1 cellular context compared by ENCODE assay signal in the genomic region with DNA sequence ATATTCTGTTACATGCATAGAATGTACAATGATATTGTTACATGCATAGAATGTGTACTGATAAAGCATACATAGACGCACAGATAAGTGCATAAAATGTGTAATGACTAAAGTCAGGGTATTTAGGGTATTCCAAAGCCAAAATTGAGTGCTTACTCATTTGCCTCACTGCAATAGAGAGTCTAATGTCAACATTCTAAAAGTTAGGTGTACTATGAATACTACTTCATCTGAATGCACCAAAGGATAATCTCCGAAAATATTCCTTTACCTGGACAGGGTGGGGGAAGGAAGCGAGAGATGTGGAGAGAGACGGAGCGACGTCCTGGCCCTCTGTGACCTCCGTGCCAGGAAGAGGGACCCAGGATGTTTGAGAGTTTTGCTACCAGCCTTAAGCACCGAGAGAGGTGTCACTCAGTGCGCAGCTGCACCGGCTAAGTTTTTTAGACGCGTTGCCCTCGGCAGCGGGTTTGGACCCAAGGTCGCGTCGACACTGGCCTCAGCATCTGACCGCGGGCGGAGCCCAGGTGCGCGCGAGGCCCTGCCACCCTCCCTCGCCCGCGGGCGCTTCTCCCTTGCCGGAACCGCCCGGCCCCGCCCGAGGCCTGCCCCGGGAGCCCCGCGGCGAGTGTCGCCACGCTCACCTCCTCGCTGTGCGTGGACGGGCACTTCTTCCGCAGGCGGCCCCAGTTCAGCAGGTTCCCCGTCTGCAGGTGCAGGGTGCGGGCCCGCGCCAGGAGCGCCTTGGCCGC.
A peak's percentile ranks its signal among the peaks of the same experiment; 100 is the strongest.
TF ChIP-seq lines count a peak whose summit lies in the region.

No MANE protein-coding gene starts in this region.

TF ChIP-seq in K562, 482 proteins besides CTCF, POLR2A, EP300 and RAD21 (continued from another document and continues in another):
- TF ChIP-seq, protein P1, sequence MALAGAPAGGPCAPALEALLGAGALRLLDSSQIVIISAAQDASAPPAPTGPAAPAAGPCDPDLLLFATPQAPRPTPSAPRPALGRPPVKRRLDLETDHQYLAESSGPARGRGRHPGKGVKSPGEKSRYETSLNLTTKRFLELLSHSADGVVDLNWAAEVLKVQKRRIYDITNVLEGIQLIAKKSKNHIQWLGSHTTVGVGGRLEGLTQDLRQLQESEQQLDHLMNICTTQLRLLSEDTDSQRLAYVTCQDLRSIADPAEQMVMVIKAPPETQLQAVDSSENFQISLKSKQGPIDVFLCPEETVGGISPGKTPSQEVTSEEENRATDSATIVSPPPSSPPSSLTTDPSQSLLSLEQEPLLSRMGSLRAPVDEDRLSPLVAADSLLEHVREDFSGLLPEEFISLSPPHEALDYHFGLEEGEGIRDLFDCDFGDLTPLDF (CRISPR knock-in tag; IDR thresholded peaks at IDR 0.05), result no peak
- TF ChIP-seq, protein P2, sequence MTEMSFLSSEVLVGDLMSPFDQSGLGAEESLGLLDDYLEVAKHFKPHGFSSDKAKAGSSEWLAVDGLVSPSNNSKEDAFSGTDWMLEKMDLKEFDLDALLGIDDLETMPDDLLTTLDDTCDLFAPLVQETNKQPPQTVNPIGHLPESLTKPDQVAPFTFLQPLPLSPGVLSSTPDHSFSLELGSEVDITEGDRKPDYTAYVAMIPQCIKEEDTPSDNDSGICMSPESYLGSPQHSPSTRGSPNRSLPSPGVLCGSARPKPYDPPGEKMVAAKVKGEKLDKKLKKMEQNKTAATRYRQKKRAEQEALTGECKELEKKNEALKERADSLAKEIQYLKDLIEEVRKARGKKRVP (CRISPR knock-in tag; IDR thresholded peaks at IDR 0.05), result no peak
- no peak for TF ChIP-seq SREBF2 (CRISPR knock-in tag; IDR thresholded peaks at IDR 0.05)
- TF ChIP-seq, protein P3, sequence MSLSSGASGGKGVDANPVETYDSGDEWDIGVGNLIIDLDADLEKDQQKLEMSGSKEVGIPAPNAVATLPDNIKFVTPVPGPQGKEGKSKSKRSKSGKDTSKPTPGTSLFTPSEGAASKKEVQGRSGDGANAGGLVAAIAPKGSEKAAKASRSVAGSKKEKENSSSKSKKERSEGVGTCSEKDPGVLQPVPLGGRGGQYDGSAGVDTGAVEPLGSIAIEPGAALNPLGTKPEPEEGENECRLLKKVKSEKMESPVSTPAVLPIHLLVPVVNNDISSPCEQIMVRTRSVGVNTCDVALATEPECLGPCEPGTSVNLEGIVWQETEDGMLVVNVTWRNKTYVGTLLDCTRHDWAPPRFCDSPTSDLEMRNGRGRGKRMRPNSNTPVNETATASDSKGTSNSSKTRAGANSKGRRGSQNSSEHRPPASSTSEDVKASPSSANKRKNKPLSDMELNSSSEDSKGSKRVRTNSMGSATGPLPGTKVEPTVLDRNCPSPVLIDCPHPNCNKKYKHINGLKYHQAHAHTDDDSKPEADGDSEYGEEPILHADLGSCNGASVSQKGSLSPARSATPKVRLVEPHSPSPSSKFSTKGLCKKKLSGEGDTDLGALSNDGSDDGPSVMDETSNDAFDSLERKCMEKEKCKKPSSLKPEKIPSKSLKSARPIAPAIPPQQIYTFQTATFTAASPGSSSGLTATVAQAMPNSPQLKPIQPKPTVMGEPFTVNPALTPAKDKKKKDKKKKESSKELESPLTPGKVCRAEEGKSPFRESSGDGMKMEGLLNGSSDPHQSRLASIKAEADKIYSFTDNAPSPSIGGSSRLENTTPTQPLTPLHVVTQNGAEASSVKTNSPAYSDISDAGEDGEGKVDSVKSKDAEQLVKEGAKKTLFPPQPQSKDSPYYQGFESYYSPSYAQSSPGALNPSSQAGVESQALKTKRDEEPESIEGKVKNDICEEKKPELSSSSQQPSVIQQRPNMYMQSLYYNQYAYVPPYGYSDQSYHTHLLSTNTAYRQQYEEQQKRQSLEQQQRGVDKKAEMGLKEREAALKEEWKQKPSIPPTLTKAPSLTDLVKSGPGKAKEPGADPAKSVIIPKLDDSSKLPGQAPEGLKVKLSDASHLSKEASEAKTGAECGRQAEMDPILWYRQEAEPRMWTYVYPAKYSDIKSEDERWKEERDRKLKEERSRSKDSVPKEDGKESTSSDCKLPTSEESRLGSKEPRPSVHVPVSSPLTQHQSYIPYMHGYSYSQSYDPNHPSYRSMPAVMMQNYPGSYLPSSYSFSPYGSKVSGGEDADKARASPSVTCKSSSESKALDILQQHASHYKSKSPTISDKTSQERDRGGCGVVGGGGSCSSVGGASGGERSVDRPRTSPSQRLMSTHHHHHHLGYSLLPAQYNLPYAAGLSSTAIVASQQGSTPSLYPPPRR (CRISPR knock-in tag; IDR thresholded peaks at IDR 0.05; ENCODE audit: borderline replicate concordance), result no peak
- no peak for TF ChIP-seq BDP1 (IDR thresholded peaks at IDR 0.05; ENCODE audit: insufficient read depth, insufficient read length)
- peak; percentile 76 to 80 for TF ChIP-seq NRF1 (conservative IDR thresholded peaks at IDR 0.05 in 1 of 2, IDR thresholded peaks at IDR 0.05 in 1 of 2)
- TF ChIP-seq E2F3 (CRISPR knock-in tag; IDR thresholded peaks at IDR 0.05), result no peak
- no peak for TF ChIP-seq ZNF3 (CRISPR knock-in tag; IDR thresholded peaks at IDR 0.05)
- TF ChIP-seq, protein P4, sequence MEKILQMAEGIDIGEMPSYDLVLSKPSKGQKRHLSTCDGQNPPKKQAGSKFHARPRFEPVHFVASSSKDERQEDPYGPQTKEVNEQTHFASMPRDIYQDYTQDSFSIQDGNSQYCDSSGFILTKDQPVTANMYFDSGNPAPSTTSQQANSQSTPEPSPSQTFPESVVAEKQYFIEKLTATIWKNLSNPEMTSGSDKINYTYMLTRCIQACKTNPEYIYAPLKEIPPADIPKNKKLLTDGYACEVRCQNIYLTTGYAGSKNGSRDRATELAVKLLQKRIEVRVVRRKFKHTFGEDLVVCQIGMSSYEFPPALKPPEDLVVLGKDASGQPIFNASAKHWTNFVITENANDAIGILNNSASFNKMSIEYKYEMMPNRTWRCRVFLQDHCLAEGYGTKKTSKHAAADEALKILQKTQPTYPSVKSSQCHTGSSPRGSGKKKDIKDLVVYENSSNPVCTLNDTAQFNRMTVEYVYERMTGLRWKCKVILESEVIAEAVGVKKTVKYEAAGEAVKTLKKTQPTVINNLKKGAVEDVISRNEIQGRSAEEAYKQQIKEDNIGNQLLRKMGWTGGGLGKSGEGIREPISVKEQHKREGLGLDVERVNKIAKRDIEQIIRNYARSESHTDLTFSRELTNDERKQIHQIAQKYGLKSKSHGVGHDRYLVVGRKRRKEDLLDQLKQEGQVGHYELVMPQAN (IDR thresholded peaks at IDR 0.05; ENCODE audit: borderline replicate concordance), result no peak
- TF ChIP-seq NFRKB (IDR thresholded peaks at IDR 0.05; ENCODE audit: low read depth), result no peak
- TF ChIP-seq, protein P5, sequence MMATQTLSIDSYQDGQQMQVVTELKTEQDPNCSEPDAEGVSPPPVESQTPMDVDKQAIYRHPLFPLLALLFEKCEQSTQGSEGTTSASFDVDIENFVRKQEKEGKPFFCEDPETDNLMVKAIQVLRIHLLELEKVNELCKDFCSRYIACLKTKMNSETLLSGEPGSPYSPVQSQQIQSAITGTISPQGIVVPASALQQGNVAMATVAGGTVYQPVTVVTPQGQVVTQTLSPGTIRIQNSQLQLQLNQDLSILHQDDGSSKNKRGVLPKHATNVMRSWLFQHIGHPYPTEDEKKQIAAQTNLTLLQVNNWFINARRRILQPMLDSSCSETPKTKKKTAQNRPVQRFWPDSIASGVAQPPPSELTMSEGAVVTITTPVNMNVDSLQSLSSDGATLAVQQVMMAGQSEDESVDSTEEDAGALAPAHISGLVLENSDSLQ (IDR thresholded peaks at IDR 0.05), result peak; percentile 65
- TF ChIP-seq RBM22 (IDR thresholded peaks at IDR 0.05; ENCODE audit: low read depth, low read length, poor library complexity, severe bottlenecking), result no peak
- TF ChIP-seq, protein P6, sequence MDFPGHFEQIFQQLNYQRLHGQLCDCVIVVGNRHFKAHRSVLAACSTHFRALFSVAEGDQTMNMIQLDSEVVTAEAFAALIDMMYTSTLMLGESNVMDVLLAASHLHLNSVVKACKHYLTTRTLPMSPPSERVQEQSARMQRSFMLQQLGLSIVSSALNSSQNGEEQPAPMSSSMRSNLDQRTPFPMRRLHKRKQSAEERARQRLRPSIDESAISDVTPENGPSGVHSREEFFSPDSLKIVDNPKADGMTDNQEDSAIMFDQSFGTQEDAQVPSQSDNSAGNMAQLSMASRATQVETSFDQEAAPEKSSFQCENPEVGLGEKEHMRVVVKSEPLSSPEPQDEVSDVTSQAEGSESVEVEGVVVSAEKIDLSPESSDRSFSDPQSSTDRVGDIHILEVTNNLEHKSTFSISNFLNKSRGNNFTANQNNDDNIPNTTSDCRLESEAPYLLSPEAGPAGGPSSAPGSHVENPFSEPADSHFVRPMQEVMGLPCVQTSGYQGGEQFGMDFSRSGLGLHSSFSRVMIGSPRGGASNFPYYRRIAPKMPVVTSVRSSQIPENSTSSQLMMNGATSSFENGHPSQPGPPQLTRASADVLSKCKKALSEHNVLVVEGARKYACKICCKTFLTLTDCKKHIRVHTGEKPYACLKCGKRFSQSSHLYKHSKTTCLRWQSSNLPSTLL (IDR thresholded peaks at IDR 0.05), result no peak
- 0 out of 2 replicates have a peak, but pooled peaks have one; percentile 39 for TF ChIP-seq GATAD2B (IDR thresholded peaks at IDR 0.05; ENCODE audit: borderline replicate concordance)
- TF ChIP-seq, protein P7, sequence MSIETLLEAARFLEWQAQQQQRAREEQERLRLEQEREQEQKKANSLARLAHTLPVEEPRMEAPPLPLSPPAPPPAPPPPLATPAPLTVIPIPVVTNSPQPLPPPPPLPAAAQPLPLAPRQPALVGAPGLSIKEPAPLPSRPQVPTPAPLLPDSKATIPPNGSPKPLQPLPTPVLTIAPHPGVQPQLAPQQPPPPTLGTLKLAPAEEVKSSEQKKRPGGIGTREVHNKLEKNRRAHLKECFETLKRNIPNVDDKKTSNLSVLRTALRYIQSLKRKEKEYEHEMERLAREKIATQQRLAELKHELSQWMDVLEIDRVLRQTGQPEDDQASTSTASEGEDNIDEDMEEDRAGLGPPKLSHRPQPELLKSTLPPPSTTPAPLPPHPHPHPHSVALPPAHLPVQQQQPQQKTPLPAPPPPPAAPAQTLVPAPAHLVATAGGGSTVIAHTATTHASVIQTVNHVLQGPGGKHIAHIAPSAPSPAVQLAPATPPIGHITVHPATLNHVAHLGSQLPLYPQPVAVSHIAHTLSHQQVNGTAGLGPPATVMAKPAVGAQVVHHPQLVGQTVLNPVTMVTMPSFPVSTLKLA (conservative IDR thresholded peaks at IDR 0.05), result 0 out of 4 replicates have a peak, but pooled peaks of 1 of the 2 experiments have one; percentile 0
- TF ChIP-seq ZNF197 (CRISPR knock-in tag; IDR thresholded peaks at IDR 0.05; ENCODE audit: low read depth), result no peak
- TF ChIP-seq ZKSCAN3 (CRISPR knock-in tag; IDR thresholded peaks at IDR 0.05), result no peak
- TF ChIP-seq GABPB1 (CRISPR knock-in tag; IDR thresholded peaks at IDR 0.05), result no peak
- TF ChIP-seq, protein P8, sequence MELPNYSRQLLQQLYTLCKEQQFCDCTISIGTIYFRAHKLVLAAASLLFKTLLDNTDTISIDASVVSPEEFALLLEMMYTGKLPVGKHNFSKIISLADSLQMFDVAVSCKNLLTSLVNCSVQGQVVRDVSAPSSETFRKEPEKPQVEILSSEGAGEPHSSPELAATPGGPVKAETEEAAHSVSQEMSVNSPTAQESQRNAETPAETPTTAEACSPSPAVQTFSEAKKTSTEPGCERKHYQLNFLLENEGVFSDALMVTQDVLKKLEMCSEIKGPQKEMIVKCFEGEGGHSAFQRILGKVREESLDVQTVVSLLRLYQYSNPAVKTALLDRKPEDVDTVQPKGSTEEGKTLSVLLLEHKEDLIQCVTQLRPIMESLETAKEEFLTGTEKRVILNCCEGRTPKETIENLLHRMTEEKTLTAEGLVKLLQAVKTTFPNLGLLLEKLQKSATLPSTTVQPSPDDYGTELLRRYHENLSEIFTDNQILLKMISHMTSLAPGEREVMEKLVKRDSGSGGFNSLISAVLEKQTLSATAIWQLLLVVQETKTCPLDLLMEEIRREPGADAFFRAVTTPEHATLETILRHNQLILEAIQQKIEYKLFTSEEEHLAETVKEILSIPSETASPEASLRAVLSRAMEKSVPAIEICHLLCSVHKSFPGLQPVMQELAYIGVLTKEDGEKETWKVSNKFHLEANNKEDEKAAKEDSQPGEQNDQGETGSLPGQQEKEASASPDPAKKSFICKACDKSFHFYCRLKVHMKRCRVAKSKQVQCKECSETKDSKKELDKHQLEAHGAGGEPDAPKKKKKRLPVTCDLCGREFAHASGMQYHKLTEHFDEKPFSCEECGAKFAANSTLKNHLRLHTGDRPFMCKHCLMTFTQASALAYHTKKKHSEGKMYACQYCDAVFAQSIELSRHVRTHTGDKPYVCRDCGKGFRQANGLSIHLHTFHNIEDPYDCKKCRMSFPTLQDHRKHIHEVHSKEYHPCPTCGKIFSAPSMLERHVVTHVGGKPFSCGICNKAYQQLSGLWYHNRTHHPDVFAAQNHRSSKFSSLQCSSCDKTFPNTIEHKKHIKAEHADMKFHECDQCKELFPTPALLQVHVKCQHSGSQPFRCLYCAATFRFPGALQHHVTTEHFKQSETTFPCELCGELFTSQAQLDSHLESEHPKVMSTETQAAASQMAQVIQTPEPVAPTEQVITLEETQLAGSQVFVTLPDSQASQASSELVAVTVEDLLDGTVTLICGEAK (IDR thresholded peaks at IDR 0.05), result no peak
- TF ChIP-seq, protein P8 (CRISPR knock-in tag; IDR thresholded peaks at IDR 0.05), result no peak
- TF ChIP-seq FOXK2 (conservative IDR thresholded peaks at IDR 0.05 in 1 of 2, IDR thresholded peaks at IDR 0.05 in 1 of 2; ENCODE audit: low read depth in 2 of 2), result no peak
- TF ChIP-seq ETS2 (tag; IDR thresholded peaks at IDR 0.05; ENCODE audit: borderline replicate concordance, poor library complexity, severe bottlenecking), result no peak
- TF ChIP-seq ZBED1 (IDR thresholded peaks at IDR 0.05), result no peak
- TF ChIP-seq FUS (optimal IDR thresholded peaks at IDR 0.05; ENCODE audit: low read depth, low read length), result no peak
- TF ChIP-seq ZNF41 (CRISPR knock-in tag; conservative IDR thresholded peaks at IDR 0.05), result no peak
- no peak for TF ChIP-seq SRSF7 (optimal IDR thresholded peaks at IDR 0.05; ENCODE audit: low read depth, low read length)
- TF ChIP-seq CHD1 (IDR thresholded peaks at IDR 0.05; ENCODE audit: low read length), result no peak
- TF ChIP-seq ZNF217 (CRISPR knock-in tag; IDR thresholded peaks at IDR 0.05), result no peak
- TF ChIP-seq ESRRA (IDR thresholded peaks at IDR 0.05; ENCODE audit: borderline replicate concordance, low read depth), result no peak
